In the genomic region with DNA sequence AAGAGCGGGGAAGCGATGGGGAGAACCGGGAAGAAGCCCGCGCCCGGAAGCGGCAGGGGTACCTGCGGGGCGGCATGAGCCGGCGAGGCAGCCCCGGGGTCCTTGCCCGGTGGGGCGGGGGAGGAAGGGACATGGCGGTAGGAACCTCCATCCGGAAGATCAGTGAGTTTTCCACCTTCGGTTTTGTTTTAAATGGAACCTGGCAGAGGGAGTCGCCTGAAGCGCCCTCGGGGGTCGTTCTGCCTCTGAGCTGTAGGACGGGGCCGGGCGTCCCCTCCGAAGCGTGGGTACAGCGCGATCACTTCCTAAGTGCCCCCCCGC, we compare ENCODE assay signal across 8 cellular contexts. TPM values are rescaled to one million over a fixed set of nuclear protein-coding genes. Genes with fewer than 3 reads are reported as not detected.
DNase-seq lines count a peak whose midpoint lies in the region; ATAC-seq and TF ChIP-seq lines count a peak whose summit lies in the region.

No MANE protein-coding gene starts in this region.

- H3K27me3 ChIP-seq in right cardiac atrium (ENCODE audit: control insufficient read depth, insufficient read depth) (no peaks in the 10 kb centered on the region), spleen (replicated peaks in 1 of 7) (peaks cover 0 to 42% (median 11%) of the 10 kb centered on the region in 7 donors)

- ATAC-seq in HG02763 (IDR thresholded peaks at IDR 0.05; ENCODE audit: unreplicated experiment) = peak; percentile 4
- ATAC-seq in right cardiac atrium = no peak
- no peak for ATAC-seq in HG02588 (IDR thresholded peaks at IDR 0.05; ENCODE audit: unreplicated experiment)

- H3K4me1 ChIP-seq in right cardiac atrium (ENCODE audit: control insufficient read depth, insufficient read depth, low read length) (no peaks in the 10 kb centered on the region), spleen (peaks cover 5 to 47% (median 27%) of the 10 kb centered on the region in 6 donors)

- TF ChIP-seq POLR2A in spleen (IDR thresholded peaks at IDR 0.05) = no peak

- TF ChIP-seq CTCF in WI38 (IDR thresholded peaks at IDR 0.05; ENCODE audit: low read depth, low read length) = no peak
- TF ChIP-seq CTCF in spleen (IDR thresholded peaks at IDR 0.05 in 8 of 11, conservative IDR thresholded peaks at IDR 0.05 in 3 of 11) = no peak

- DNase-seq in NCI-H2171 treated with DMSO at 0.1 percent for 48 hours (lab: John Stamatoyannopoulos, UW) (peak; percentile 41), NCI-H2171 (lab: John Stamatoyannopoulos, UW) (no peak), right cardiac atrium (no peak), spleen (no peak), SW 1271 (lab: John Stamatoyannopoulos, UW) (no peak)

- peaks cover 0 to 8% (median 0%) of the 10 kb centered on the region in 6 donors for H3K36me3 ChIP-seq in spleen

- intact Hi-C loops in right cardiac atrium (cut with DNase I) (no loop called here), spleen (cut with DNase I; ENCODE audit: low total_unique reads) (no loop called here)

- under 1% methylated on average over 29 of the region's 29 CpGs for WGBS in right cardiac atrium
- WGBS in spleen, 5 donors = 0 to 3% (median 1%) methylated on average over 20 to 29 of the region's 29 CpGs

- H3K4me3 ChIP-seq in WI38 (ENCODE audit: low read depth, low read length) = peak overlapping the region; percentile 90
- peak overlapping the region; percentile 79 for H3K4me3 ChIP-seq in right cardiac atrium (ENCODE audit: low read length)
- H3K4me3 ChIP-seq in spleen = peak overlapping the region; percentile 53 to 95 (median 92)

- H3K27ac ChIP-seq in right cardiac atrium (ENCODE audit: low read length) (peak overlapping the region; percentile 63), spleen (peak overlapping the region in 6 of 8 donors; percentile 23 to 74 (median 57))

- H3K9me3 ChIP-seq in right cardiac atrium (ENCODE audit: control insufficient read depth, low read length) (no peaks in the 10 kb centered on the region), spleen (no peaks in the 10 kb centered on the region)

RNA-seq across cellular contexts. Expression of a gene that starts 0.5 kb away (rescaled TPM):
- total RNA-seq in right cardiac atrium = 100 to 1,000 TPM in 3 of 4 donors, 10 to 100 TPM in 1; 88.7 to 120 (median 114) TPM
- polyA plus RNA-seq in right cardiac atrium = 86.8 TPM
- total RNA-seq in spleen = 10 to 100 TPM; 19.5 to 60.9 (median 28.8) TPM
- 10 to 100 TPM; 19.0 to 44.6 (median 21.3) TPM for polyA plus RNA-seq in spleen
